Comparison of ENCODE assay signal across 35 cellular contexts in the genomic region with DNA sequence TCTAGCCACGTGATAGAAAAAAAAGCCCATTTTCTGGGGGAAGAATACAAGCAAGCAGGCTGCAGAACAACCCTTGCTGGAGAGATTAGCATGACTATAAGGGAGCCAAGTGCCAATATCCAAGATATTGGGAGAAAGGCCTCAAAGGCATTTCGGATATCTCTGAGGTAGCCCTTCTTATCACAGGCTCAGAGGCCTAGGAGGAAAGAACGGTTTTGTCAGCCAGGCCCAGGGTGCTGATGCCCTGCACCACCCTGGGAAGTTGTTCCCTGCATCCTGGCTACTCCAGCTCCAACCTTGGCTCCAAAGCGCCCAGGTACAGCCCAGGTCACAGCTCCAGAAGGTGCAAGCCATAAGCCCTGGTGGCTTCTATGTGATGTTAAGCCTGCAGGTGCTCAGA.
"Had no signal": no experiment of that assay in that cellular context is flagged by ENCODE, and none has a peak within 500 bp of the region (broad histone marks: within the 10 kb centered on the region; RNA-seq: fewer than 3 reads in every experiment).

No MANE protein-coding gene starts in this region.

- DNase-seq: Kasumi-1, MG63, MM.1S, MV-4-11, NCI-H1048, NCI-H1092, NCI-H1092 treated with DMSO at 0.1 percent for 48 hours, NCI-H1105, NCI-H1105 treated with DMSO at 0.1 percent for 48 hours, NCI-H1417, NCI-H1417 treated with DMSO at 0.1 percent for 48 hours, NCI-H1436, NCI-H1436 treated with DMSO at 0.1 percent for 48 hours, NCI-H146, NCI-H1694, NCI-H1694 treated with DMSO at 0.1 percent for 48 hours, NCI-H187, NCI-H187 treated with DMSO at 0.1 percent for 48 hours, NCI-H1930, NCI-H2029, NCI-H2029 treated with DMSO at 0.1 percent for 48 hours, NCI-H2081, NCI-H2081 treated with DMSO at 0.1 percent for 48 hours, NCI-H2107, NCI-H2171, NCI-H2171 treated with DMSO at 0.1 percent for 48 hours, NCI-H2227 treated with DMSO at 0.1 percent for 48 hours, NCI-H226, NCI-H345, NCI-H446, NCI-H446 treated with DMSO at 0.1 percent for 48 hours, NCI-H510A, NCI-H510A treated with DMSO at 0.1 percent for 48 hours, NCI-H524, NCI-H524 treated with DMSO at 0.1 percent for 48 hours had no signal

- H3K4me3 ChIP-seq: MG63 had no signal

- H3K36me3 ChIP-seq: MG63 had no signal

- H3K27me3 ChIP-seq: MG63 had no signal
